Comparison of ENCODE assay signal across 15 cellular contexts in the genomic region with DNA sequence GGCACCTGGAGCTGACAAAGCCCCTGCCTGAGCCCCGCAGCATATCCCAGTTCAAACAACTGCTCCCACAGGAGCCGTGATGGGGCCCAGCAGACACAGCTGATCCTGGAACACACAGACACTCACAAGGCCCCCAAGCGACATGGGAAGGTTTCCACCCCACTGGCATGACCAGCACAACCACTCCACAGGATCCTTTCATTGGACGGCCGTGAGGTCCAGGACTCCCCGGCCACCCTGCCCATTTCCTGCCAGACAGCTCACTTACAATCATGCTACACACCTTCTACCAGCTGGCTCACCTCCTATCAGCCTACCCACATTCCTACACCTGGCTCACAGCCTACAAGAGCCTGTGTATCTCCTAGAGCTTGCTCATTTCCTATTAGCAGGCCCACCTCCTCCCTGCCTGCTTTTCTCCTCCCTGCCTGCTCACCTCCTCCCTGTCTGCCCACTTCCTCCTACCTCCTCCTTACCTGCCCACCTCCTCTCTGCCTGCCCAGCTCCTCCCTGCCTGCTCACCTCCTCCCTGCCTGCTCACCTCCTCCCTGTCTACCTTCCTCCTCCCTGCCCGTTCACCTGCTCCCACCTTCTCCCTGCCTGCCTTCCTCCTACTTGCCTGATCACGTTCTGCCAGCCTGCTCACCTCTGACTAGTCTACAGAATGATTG.
A peak's percentile ranks its signal among the peaks of the same experiment; 100 is the strongest.
DNase-seq lines count a peak whose midpoint lies in the region; ATAC-seq, FAIRE-seq and TF ChIP-seq lines count a peak whose summit lies in the region.
"Had no signal": no experiment of that assay in that cellular context is flagged by ENCODE, and none has a peak within 500 bp of the region (broad histone marks: within the 10 kb centered on the region; RNA-seq: fewer than 3 reads in every experiment).

No MANE protein-coding gene starts in this region.

- H3K36me3 ChIP-seq in Loucy (ENCODE audit: insufficient read depth, low read length), result no peaks in the 10 kb centered on the region
- no peaks in the 10 kb centered on the region for H3K36me3 ChIP-seq in PC-9 (ENCODE audit: low read depth)
- H3K36me3 ChIP-seq in esophagus squamous epithelium, result no peaks in the 10 kb centered on the region
- H3K36me3 ChIP-seq: tibial artery had no signal

- H3K4me3 ChIP-seq in Loucy (ENCODE audit: low read length, poor library complexity, severe bottlenecking) (no peak overlapping the region), PC-9 (no peak overlapping the region), esophagus squamous epithelium (no peak overlapping the region), skin epidermis (no peak overlapping the region)
- H3K4me3 ChIP-seq: tibial artery had no signal

- TF ChIP-seq POLR2A in esophagus squamous epithelium (IDR thresholded peaks at IDR 0.05), result no peak
- no peak for TF ChIP-seq POLR2A in GM12892 (IDR thresholded peaks at IDR 0.05; ENCODE audit: low read depth, low read length)

- H3K27ac ChIP-seq in PC-9 (peak overlapping the region; percentile 33; the same call in 1 of the 2 replicates), esophagus squamous epithelium (peak overlapping the region in 3 of 4 donors; percentile 16 to 62 (median 56)), skin epidermis (peak overlapping the region in 13 of 21 experiments; percentile 8 to 89 (median 65))
- H3K27ac ChIP-seq: HL-60, KMS-11, tibial artery had no signal

- DNase-seq in PC-9, result peak; percentile 61 to 81
- no peak for DNase-seq in esophagus squamous epithelium (lab: John Stamatoyannopoulos, UW)
- no peak for DNase-seq in GM12892 (ENCODE audit: insufficient read length)
- no peak for DNase-seq in COLO829 (ENCODE audit: low spot score)
- DNase-seq: activated naive CD4-positive, alpha-beta T cell treated with anti-CD3 and anti-CD28 coated beads, Interleukin-2, amount 50 U/mL, for 16 hours; islet precursor cell; midbrain; NCI-H1417 treated with DMSO at 0.1 percent for 48 hours; NCI-H446 had no signal

- H3K9ac ChIP-seq in Loucy (ENCODE audit: low read depth, low read length, poor library complexity, severe bottlenecking), result no peak overlapping the region
- H3K9ac ChIP-seq: KMS-11 had no signal

- POLR2A ChIA-PET in PC-9 (lab: Charles Lee; ENCODE audit: unreplicated experiment), result interaction anchor here (0.6 to 0.8 kb wide), 2 partner anchors 228 to 1081 kb away, joined by 5 to 13 read pairs; no protein-coding TSS in a partner anchor

- H3K79me2 ChIP-seq in Loucy (ENCODE audit: insufficient read depth, low read length) (no peaks in the 10 kb centered on the region), PC-9 (ENCODE audit: low read depth) (no peaks in the 10 kb centered on the region)

- H4K20me1 ChIP-seq in Loucy (ENCODE audit: insufficient read depth, low read length, poor library complexity, severe bottlenecking) (no peaks in the 10 kb centered on the region), PC-9 (ENCODE audit: insufficient read depth) (no peaks in the 10 kb centered on the region)

- 30 to 47% methylated on average over 7 to 8 of the region's 8 CpGs for WGBS in esophagus squamous epithelium, 2 donors

- intact Hi-C loops in PC-9 (cut with micrococcal nuclease; ENCODE audit: unreplicated experiment), result loop anchor here (1.0 to 2.0 kb wide), 2 partner anchors 35 to 36 kb away; no protein-coding TSS in a partner anchor
- intact Hi-C loops in esophagus squamous epithelium (cut with DNase I), result no loop called here

- BruUV-seq in PC-9 (replicated peaks; lab: Mats Ljungman, UMichigan), result no TSS peak

- CTCF ChIA-PET in PC-9 (lab: Charles Lee), result interaction anchor here (1.1 kb wide), 1 partner anchor 36 kb away, joined by 3 read pairs; no protein-coding TSS in a partner anchor

- H2AFZ ChIP-seq in Loucy (ENCODE audit: low read length) (peak overlapping the region; percentile 80; the same call in 1 of the 2 replicates), PC-9 (no peak overlapping the region)

- no peak for ATAC-seq in HG03039 (IDR thresholded peaks at IDR 0.05; ENCODE audit: unreplicated experiment)

- H3K9me2 ChIP-seq in Loucy (replicated peaks; ENCODE audit: low read depth, low read length) (no peaks in the 10 kb centered on the region), PC-9 (ENCODE audit: insufficient read depth) (no peaks in the 10 kb centered on the region)

- H3K27me3 ChIP-seq in Loucy (ENCODE audit: insufficient read depth, low read length, poor library complexity, severe bottlenecking), result no peaks in the 10 kb centered on the region
- H3K27me3 ChIP-seq in PC-9 (ENCODE audit: insufficient read depth, low read depth), result no peaks in the 10 kb centered on the region
- peaks cover 0 to 58% (median 0%) of the 10 kb centered on the region in 4 donors for H3K27me3 ChIP-seq in esophagus squamous epithelium

- FAIRE-seq in GM12892 (lab: Jason Lieb, UNC), result no peak

- H3K4me1 ChIP-seq in Loucy (ENCODE audit: insufficient read depth, low read length, poor library complexity, severe bottlenecking) (no peaks in the 10 kb centered on the region), PC-9 (replicated peaks; ENCODE audit: insufficient read depth) (peaks cover 31% of the 10 kb centered on the region), esophagus squamous epithelium (peaks cover 0 to 36% (median 0%) of the 10 kb centered on the region in 3 donors)
- H3K4me1 ChIP-seq: tibial artery had no signal

- H3F3A ChIP-seq in Loucy (ENCODE audit: low read depth) (no peaks in the 10 kb centered on the region), PC-9 (ENCODE audit: insufficient read depth, low read depth) (peaks cover 12% of the 10 kb centered on the region; the same call in 1 of the 2 replicates)

- H3K9me3 ChIP-seq in Loucy (ENCODE audit: insufficient read depth, low read depth, low read length) (no peaks in the 10 kb centered on the region; the same call in 1 of the 2 replicates), PC-9 (ENCODE audit: insufficient read depth, low read depth) (no peaks in the 10 kb centered on the region), esophagus squamous epithelium (no peaks in the 10 kb centered on the region)
- H3K9me3 ChIP-seq: tibial artery had no signal

- TF ChIP-seq CTCF in Loucy (conservative IDR thresholded peaks at IDR 0.05; ENCODE audit: low read length) (no peak), PC-9 (conservative IDR thresholded peaks at IDR 0.05) (no peak), esophagus squamous epithelium (IDR thresholded peaks at IDR 0.05) (no peak)

- peak overlapping the region; percentile 35 for H3K4me2 ChIP-seq in Loucy (ENCODE audit: low read depth, low read length, poor library complexity, severe bottlenecking)
- H3K4me2 ChIP-seq in PC-9, result peak overlapping the region; percentile 17
- H3K4me2 ChIP-seq: KMS-11 had no signal

Comparison
In these comparisons a context has a peak if more than half of its experiments do, and no peak if none do; other contexts are left out.
1. DNase-seq: peak in PC-9 (2 of 2); none in esophagus squamous epithelium (single experiment), GM12892 (single experiment) and COLO829 (single experiment).
2. Peak in every context shown above with its lines, with median percentiles within 50 percentile points of each other: H3K27ac ChIP-seq.